30 cellular contexts compared by ENCODE assay signal in the genomic region with DNA sequence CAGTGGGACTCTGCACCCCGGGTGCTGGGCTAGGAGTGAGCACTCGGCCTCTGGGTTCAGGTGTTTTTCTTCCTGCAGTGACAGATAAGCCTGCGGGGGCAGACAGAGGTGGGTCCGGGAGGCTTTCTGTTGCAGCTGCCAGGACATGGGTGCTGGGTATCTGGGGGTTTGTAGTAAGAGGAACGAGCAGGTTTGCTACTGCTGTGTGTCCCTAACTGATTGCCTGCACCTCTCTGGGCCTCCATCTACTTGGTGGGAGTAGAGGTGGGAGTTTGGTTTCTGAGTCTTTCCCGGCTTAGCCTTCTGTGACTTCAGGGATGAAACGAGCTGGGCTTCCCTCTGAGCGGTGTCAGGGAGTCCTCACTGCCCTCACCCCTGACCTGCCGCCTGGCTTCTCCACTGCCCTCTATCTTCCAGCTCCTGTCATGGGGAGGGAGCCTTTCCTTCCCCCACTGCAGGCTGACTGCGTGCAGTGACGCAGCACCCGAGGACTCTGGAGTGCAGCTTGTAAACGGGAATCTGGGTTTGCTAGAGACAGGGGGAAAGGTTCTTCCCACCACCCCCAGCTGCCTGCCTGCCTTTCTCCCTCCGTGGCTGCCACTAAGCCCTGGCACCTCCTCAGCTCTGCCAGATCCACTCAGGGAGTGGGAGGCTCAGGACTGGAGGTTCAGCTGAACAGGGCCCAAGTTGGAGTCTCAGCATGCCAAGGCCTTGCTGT. TPM values are rescaled to one million over a fixed set of nuclear protein-coding genes. Genes with fewer than 3 reads are reported as not detected.
A peak's percentile ranks its signal among the peaks of the same experiment; 100 is the strongest.
DNase-seq lines count a peak whose midpoint lies in the region; ATAC-seq, FAIRE-seq and TF ChIP-seq lines count a peak whose summit lies in the region.
"Had no signal": no experiment of that assay in that cellular context is flagged by ENCODE, and none has a peak within 500 bp of the region (broad histone marks: within the 10 kb centered on the region; RNA-seq: fewer than 3 reads in every experiment).

No MANE protein-coding gene starts in this region.

- H3K36me3 Mint-ChIP-seq in activated naive CD8-positive, alpha-beta T cell treated with anti-CD3 and anti-CD28 coated beads, Interleukin-2, amount 10 ng/mL, durations not matched to agents 7 days and 5 days, result no peaks in the 10 kb centered on the region
- no peaks in the 10 kb centered on the region for H3K36me3 Mint-ChIP-seq in activated naive CD8-positive, alpha-beta T cell treated with anti-CD3 and anti-CD28 coated beads, Interleukin-2, amount 50 U/mL, for 24 hours (ENCODE audit: low read depth)
- H3K36me3 Mint-ChIP-seq: CD8-positive, alpha-beta T cell; memory B cell; neural progenitor cell had no signal

- peaks cover 34% of the 10 kb centered on the region for H3K27me3 Mint-ChIP-seq in activated naive CD8-positive, alpha-beta T cell treated with anti-CD3 and anti-CD28 coated beads, Interleukin-2, amount 10 ng/mL, durations not matched to agents 7 days and 5 days
- H3K27me3 Mint-ChIP-seq in activated naive CD8-positive, alpha-beta T cell treated with anti-CD3 and anti-CD28 coated beads, Interleukin-2, amount 50 U/mL, for 24 hours, result peaks cover 32% of the 10 kb centered on the region

- H3K27ac ChIP-seq in angular gyrus (ENCODE audit: low read depth, low read length) (peak overlapping the region; percentile 31), testis (no peak overlapping the region), prostate gland (no peak overlapping the region)
- H3K27ac ChIP-seq: A549, brain microvascular endothelial cell, heart right ventricle, neural progenitor cell, tibial artery had no signal

- 41 to 55% methylated on average over 14 of the region's 14 CpGs for WGBS in testis, 2 donors
- WGBS in prostate gland, result 41% methylated on average over 14 of the region's 14 CpGs

- POLR2A ChIA-PET in activated naive CD8-positive, alpha-beta T cell treated with anti-CD3 and anti-CD28 coated beads, Interleukin-2, amount 10 ng/mL, durations not matched to agents 7 days and 5 days (lab: Charles Lee), result interaction anchor here (0.6 kb wide), 1 partner anchor 298 kb away, joined by 3 read pairs; no protein-coding TSS in a partner anchor

- ATAC-seq in activated naive CD8-positive, alpha-beta T cell treated with anti-CD3 and anti-CD28 coated beads, Interleukin-2, amount 10 ng/mL, durations not matched to agents 7 days and 5 days (ENCODE audit: low read depth), result no peak
- ATAC-seq in activated naive CD8-positive, alpha-beta T cell treated with anti-CD3 and anti-CD28 coated beads, Interleukin-2, amount 50 U/mL, for 24 hours, result no peak
- no peak for ATAC-seq in left lobe of liver
- ATAC-seq: A549; activated CD8-positive, alpha-beta T cell treated with anti-CD3 and anti-CD28 coated beads, Interleukin-2, amount 10 ng/mL, durations not matched to agents 7 days and 5 days; CD8-positive, alpha-beta T cell; heart right ventricle had no signal

- no peaks in the 10 kb centered on the region for H3K36me3 ChIP-seq in testis (ENCODE audit: low read depth, missing control alignments)
- no peaks in the 10 kb centered on the region for H3K36me3 ChIP-seq in prostate gland
- H3K36me3 ChIP-seq: brain microvascular endothelial cell, heart right ventricle, neural progenitor cell, tibial artery had no signal

- H3K27ac Mint-ChIP-seq in activated naive CD8-positive, alpha-beta T cell treated with anti-CD3 and anti-CD28 coated beads, Interleukin-2, amount 10 ng/mL, durations not matched to agents 7 days and 5 days, result no peak overlapping the region
- no peak overlapping the region for H3K27ac Mint-ChIP-seq in activated naive CD8-positive, alpha-beta T cell treated with anti-CD3 and anti-CD28 coated beads, Interleukin-2, amount 50 U/mL, for 24 hours
- H3K27ac Mint-ChIP-seq: activated CD8-positive, alpha-beta T cell treated with anti-CD3 and anti-CD28 coated beads, Interleukin-2, amount 10 ng/mL, durations not matched to agents 7 days and 5 days; B cell; CD8-positive, alpha-beta T cell; HFFc6; memory B cell; neural progenitor cell; stimulated activated naive CD8-positive, alpha-beta T cell treated with anti-CD3 and anti-CD28 coated beads, Interleukin-15, Interleukin-2, amounts not matched to agents 100 ng/mL and 50 ng/mL, for 24 hours; T-helper 1 cell treated with Interleukin-12 subunit alpha and Interleukin-12 subunit beta and Interleukin-4 antibody, amounts not matched to agents 30 μg/mL and 1 μg/mL, for 36 hours had no signal

- no peak overlapping the region for H3K4me3 Mint-ChIP-seq in activated naive CD8-positive, alpha-beta T cell treated with anti-CD3 and anti-CD28 coated beads, Interleukin-2, amount 10 ng/mL, durations not matched to agents 7 days and 5 days
- no peak overlapping the region for H3K4me3 Mint-ChIP-seq in activated naive CD8-positive, alpha-beta T cell treated with anti-CD3 and anti-CD28 coated beads, Interleukin-2, amount 50 U/mL, for 24 hours
- H3K4me3 Mint-ChIP-seq: activated CD8-positive, alpha-beta T cell treated with anti-CD3 and anti-CD28 coated beads, Interleukin-2, amount 10 ng/mL, durations not matched to agents 7 days and 5 days; B cell; CD8-positive, alpha-beta T cell; HFFc6; memory B cell; neural progenitor cell; stimulated activated naive CD8-positive, alpha-beta T cell treated with anti-CD3 and anti-CD28 coated beads, Interleukin-15, Interleukin-2, amounts not matched to agents 100 ng/mL and 50 ng/mL, for 24 hours; T-helper 1 cell treated with Interleukin-12 subunit alpha and Interleukin-12 subunit beta and Interleukin-4 antibody, amounts not matched to agents 30 μg/mL and 1 μg/mL, for 36 hours had no signal

- no peaks in the 10 kb centered on the region for H3K9me3 ChIP-seq in testis
- no peaks in the 10 kb centered on the region for H3K9me3 ChIP-seq in prostate gland
- H3K9me3 ChIP-seq: A549, heart right ventricle, tibial artery had no signal

- no peak for TF ChIP-seq CTCF in testis (IDR thresholded peaks at IDR 0.05)
- no peak for TF ChIP-seq CTCF in prostate gland (IDR thresholded peaks at IDR 0.05)

- TF ChIP-seq POLR2A in testis (IDR thresholded peaks at IDR 0.05) (no peak), prostate gland (IDR thresholded peaks at IDR 0.05) (no peak), GM12891 (IDR thresholded peaks at IDR 0.05; ENCODE audit: low read depth, low read length) (no peak)

- H3K27me3 ChIP-seq in testis, result no peaks in the 10 kb centered on the region
- H3K27me3 ChIP-seq in prostate gland (replicated peaks; ENCODE audit: insufficient read depth), result no peaks in the 10 kb centered on the region

- intact Hi-C loops in testis (cut with DNase I; ENCODE audit: low total_unique reads) (no loop called here), prostate gland (cut with DNase I) (no loop called here)

- no peaks in the 10 kb centered on the region for H3K9me3 Mint-ChIP-seq in activated naive CD8-positive, alpha-beta T cell treated with anti-CD3 and anti-CD28 coated beads, Interleukin-2, amount 10 ng/mL, durations not matched to agents 7 days and 5 days
- no peaks in the 10 kb centered on the region for H3K9me3 Mint-ChIP-seq in activated naive CD8-positive, alpha-beta T cell treated with anti-CD3 and anti-CD28 coated beads, Interleukin-2, amount 50 U/mL, for 24 hours
- H3K9me3 Mint-ChIP-seq: CD8-positive, alpha-beta T cell; HFFc6; neural progenitor cell; stimulated activated naive CD8-positive, alpha-beta T cell treated with anti-CD3 and anti-CD28 coated beads, Interleukin-15, Interleukin-2, amounts not matched to agents 100 ng/mL and 50 ng/mL, for 24 hours; T-helper 1 cell treated with Interleukin-12 subunit alpha and Interleukin-12 subunit beta and Interleukin-4 antibody, amounts not matched to agents 30 μg/mL and 1 μg/mL, for 36 hours had no signal

- H3K4me1 ChIP-seq in testis, result no peaks in the 10 kb centered on the region
- no peaks in the 10 kb centered on the region for H3K4me1 ChIP-seq in prostate gland (replicated peaks)
- H3K4me1 ChIP-seq: A549, heart right ventricle, neural progenitor cell, tibial artery had no signal

- peaks cover 2% of the 10 kb centered on the region for H3K4me1 Mint-ChIP-seq in activated naive CD8-positive, alpha-beta T cell treated with anti-CD3 and anti-CD28 coated beads, Interleukin-2, amount 10 ng/mL, durations not matched to agents 7 days and 5 days
- H3K4me1 Mint-ChIP-seq in activated naive CD8-positive, alpha-beta T cell treated with anti-CD3 and anti-CD28 coated beads, Interleukin-2, amount 50 U/mL, for 24 hours, result no peaks in the 10 kb centered on the region
- H3K4me1 Mint-ChIP-seq: B cell, neural progenitor cell had no signal

- H3K4me3 ChIP-seq in testis (no peak overlapping the region), prostate gland (no peak overlapping the region)
- H3K4me3 ChIP-seq: A549, heart right ventricle, neural progenitor cell, tibial artery had no signal

- FAIRE-seq in GM12891 (lab: Jason Lieb, UNC), result no peak
- FAIRE-seq: A549, TTC549 had no signal

- peak; percentile 15 for DNase-seq in activated naive CD8-positive, alpha-beta T cell treated with anti-CD3 and anti-CD28 coated beads, Interleukin-2, amount 10 ng/mL, durations not matched to agents 7 days and 5 days
- DNase-seq in activated naive CD8-positive, alpha-beta T cell treated with anti-CD3 and anti-CD28 coated beads, Interleukin-2, amount 50 U/mL, for 24 hours, result no peak
- peak; percentile 27 for DNase-seq in left lobe of liver (ENCODE audit: low spot score)
- DNase-seq in testis, result peak; percentile 12
- DNase-seq in prostate gland (ENCODE audit: low spot score), result no peak
- DNase-seq in GM12891 (ENCODE audit: insufficient read length, low spot score), result no peak
- DNase-seq in epidermal melanocyte (ENCODE audit: insufficient read length, low spot score), result no peak
- DNase-seq: activated CD4-positive, CD25-positive, alpha-beta regulatory T cell treated with anti-CD3 and anti-CD28 coated beads, Interleukin-2, amount 50 U/mL, for 72 hours; activated CD8-positive, alpha-beta T cell treated with anti-CD3 and anti-CD28 coated beads, Interleukin-2, amount 10 ng/mL, durations not matched to agents 7 days and 5 days; activated T-cell treated with anti-CD3 and anti-CD28 coated beads, Interleukin-2, amount 50 U/mL, for 48 hours; brain microvascular endothelial cell; DMS153; effector memory CD4-positive, alpha-beta T cell; heart right ventricle; HFFc6; Kasumi-1; NCI-H146; NCI-H2107; NCI-H446 treated with DMSO at 0.1 percent for 48 hours; RPMI8226 had no signal

TF ChIP-seq in GM12891, 5 proteins besides CTCF, POLR2A, EP300 and RAD21:
- no peak for TF ChIP-seq PAX5 (IDR thresholded peaks at IDR 0.05; ENCODE audit: insufficient read depth, low read length, severe bottlenecking)
- TF ChIP-seq SPI1 (IDR thresholded peaks at IDR 0.05; ENCODE audit: low read depth, low read length), result no peak

RNA-seq across cellular contexts. Expression of a gene that starts 6.7 kb away (rescaled TPM):
- 10 to 100 TPM; 27.0 to 27.5 TPM for total RNA-seq in activated naive CD8-positive, alpha-beta T cell treated with anti-CD3 and anti-CD28 coated beads, Interleukin-2, amount 10 ng/mL, durations not matched to agents 7 days and 5 days
- total RNA-seq in left lobe of liver (20.0 TPM), testis (100 to 1,000 TPM; 110 TPM), prostate gland (100 to 1,000 TPM in 1 of 2 donors, 10 to 100 TPM in 1; 38.0 to 104 TPM)
- 69.1 TPM for polyA plus RNA-seq in testis (ENCODE audit: insufficient read depth, low read depth, low replicate concordance)
- polyA plus RNA-seq in GM12891 (2012; ENCODE audit: low read depth, missing spikeins), result 24.3 TPM

Comparison
In these comparisons a context has a peak if more than half of its experiments do, and no peak if none do; other contexts are left out.
1. DNase-seq: peak in activated naive CD8-positive, alpha-beta T cell treated with anti-CD3 and anti-CD28 coated beads, Interleukin-2, amount 10 ng/mL, durations not matched to agents 7 days and 5 days (single experiment), left lobe of liver (single experiment) and testis (single experiment); none in activated naive CD8-positive, alpha-beta T cell treated with anti-CD3 and anti-CD28 coated beads, Interleukin-2, amount 50 U/mL, for 24 hours (single experiment), prostate gland (single experiment), GM12891 (single experiment) and epidermal melanocyte (single experiment).